In genomic region chr20:29497684-29498083, GRCh38 we compare ENCODE assay signal across 8 cellular contexts.
A peak's percentile ranks its signal among the peaks of the same experiment; 100 is the strongest.
DNase-seq lines count a peak whose midpoint lies in the region; ATAC-seq and TF ChIP-seq lines count a peak whose summit lies in the region.
"Not testable (repeated sequence)": the region's sequence is repeated elsewhere in the genome, so short reads cannot be mapped to it uniquely, and the experiment has no call there.

No MANE protein-coding gene starts in this region.

- H3K4me1 ChIP-seq in CD8-positive, alpha-beta T cell (ENCODE audit: insufficient read depth, low read length); RWPE2 (ENCODE audit: insufficient read depth, poor library complexity, severe bottlenecking); right cardiac atrium (ENCODE audit: control insufficient read depth, insufficient read depth, low read length); suprapubic skin: not testable (repeated sequence)

- intact Hi-C loops in CD8-positive, alpha-beta T cell (cut with DNase I, micrococcal nuclease), result loop anchor here in 1 of 2 experiments (10.0 kb wide), 1 partner anchor 413 kb away; no protein-coding TSS in a partner anchor
- intact Hi-C loops in right cardiac atrium (cut with DNase I), result not testable (repeated sequence)

- H3K27ac ChIP-seq in CD8-positive, alpha-beta T cell (ENCODE audit: low read depth, low read length); RWPE2 (ENCODE audit: poor library complexity, severe bottlenecking); right cardiac atrium (ENCODE audit: low read length): not testable (repeated sequence)
- H3K27ac ChIP-seq in suprapubic skin, result peak overlapping the region; percentile 1

- TF ChIP-seq POLR2A in suprapubic skin (IDR thresholded peaks at IDR 0.05), result not testable (repeated sequence)

- not testable (repeated sequence) for H3K4me1 Mint-ChIP-seq in CD8-positive, alpha-beta T cell (ENCODE audit: low read depth); central memory CD8-positive, alpha-beta T cell

- ATAC-seq in CD8-positive, alpha-beta T cell; RWPE2 (ENCODE audit: low read depth); right cardiac atrium: not testable (repeated sequence)
- ATAC-seq in central memory CD8-positive, alpha-beta T cell (replicated peaks; ENCODE audit: extremely low read depth, poor library complexity, severe bottlenecking), result peak; percentile 14

- 57% methylated on average over 18 of the region's 18 CpGs for WGBS in right cardiac atrium
- WGBS in suprapubic skin, result 60% methylated on average over 18 of the region's 18 CpGs

- H3K27me3 ChIP-seq in CD8-positive, alpha-beta T cell (ENCODE audit: insufficient read depth, low read length); right cardiac atrium (ENCODE audit: control insufficient read depth, insufficient read depth); suprapubic skin: not testable (repeated sequence)
- peaks cover 20% of the 10 kb centered on the region for H3K27me3 ChIP-seq in RWPE2 (ENCODE audit: insufficient read depth, poor library complexity, severe bottlenecking)

- TF ChIP-seq CTCF in CD8-positive, alpha-beta T cell (IDR thresholded peaks at IDR 0.05); RWPE2 (IDR thresholded peaks at IDR 0.05; ENCODE audit: poor library complexity, severe bottlenecking); suprapubic skin (IDR thresholded peaks at IDR 0.05): not testable (repeated sequence)

- not testable (repeated sequence) for H3K36me3 Mint-ChIP-seq in CD8-positive, alpha-beta T cell; central memory CD8-positive, alpha-beta T cell (ENCODE audit: insufficient read depth)

- DNase-seq in CD8-positive, alpha-beta T cell, result peak in 4 of 7 experiments; percentile 6 to 52 (median 14)
- peak; percentile 14 for DNase-seq in NCI-H146 treated with DMSO at 0.1 percent for 48 hours (lab: John Stamatoyannopoulos, UW; ENCODE audit: unreplicated experiment)
- peak; percentile 83 for DNase-seq in RWPE2 (ENCODE audit: low spot score)
- peak; percentile 64 for DNase-seq in activated CD8-positive, alpha-beta memory T cell treated with anti-CD3 and anti-CD28 coated beads for 24 hours
- DNase-seq in central memory CD8-positive, alpha-beta T cell (ENCODE audit: low spot score in 2 of 2), result not testable (repeated sequence)
- peak in 2 of 3 donors; percentile 44 to 64 for DNase-seq in right cardiac atrium
- peak; percentile 11 for DNase-seq in occipital lobe (lab: John Stamatoyannopoulos, UW)
- DNase-seq in suprapubic skin (ENCODE audit: low spot score in 2 of 2), result peak; percentile 69 to 87

- H3K27me3 Mint-ChIP-seq in CD8-positive, alpha-beta T cell (ENCODE audit: low read depth); central memory CD8-positive, alpha-beta T cell: not testable (repeated sequence)

- H3K4me3 Mint-ChIP-seq in CD8-positive, alpha-beta T cell; central memory CD8-positive, alpha-beta T cell: not testable (repeated sequence)

- CTCF ChIA-PET in CD8-positive, alpha-beta T cell (lab: Charles Lee), result not testable (repeated sequence)

- H3K4me3 ChIP-seq in CD8-positive, alpha-beta T cell (ENCODE audit: low read depth, low read length); RWPE2 (ENCODE audit: severe bottlenecking); right cardiac atrium (ENCODE audit: low read length): not testable (repeated sequence)
- peak overlapping the region; percentile 43 for H3K4me3 ChIP-seq in suprapubic skin

- not testable (repeated sequence) for TF ChIP-seq EP300 in suprapubic skin (IDR thresholded peaks at IDR 0.05)

- POLR2A ChIA-PET in CD8-positive, alpha-beta T cell (lab: Charles Lee), result not testable (repeated sequence)

- not testable (repeated sequence) for H3K9me3 ChIP-seq in CD8-positive, alpha-beta T cell (ENCODE audit: low read length); RWPE2 (ENCODE audit: severe bottlenecking); right cardiac atrium (ENCODE audit: control insufficient read depth, low read length); suprapubic skin

- not testable (repeated sequence) for H3K27ac Mint-ChIP-seq in CD8-positive, alpha-beta T cell; central memory CD8-positive, alpha-beta T cell (ENCODE audit: low read depth)

- not testable (repeated sequence) for H3K36me3 ChIP-seq in CD8-positive, alpha-beta T cell (ENCODE audit: insufficient read depth, low read length); RWPE2 (ENCODE audit: low read depth); suprapubic skin

- not testable (repeated sequence) for H3K9me3 Mint-ChIP-seq in CD8-positive, alpha-beta T cell
- peaks cover 10% of the 10 kb centered on the region for H3K9me3 Mint-ChIP-seq in central memory CD8-positive, alpha-beta T cell
